In the genomic region with DNA sequence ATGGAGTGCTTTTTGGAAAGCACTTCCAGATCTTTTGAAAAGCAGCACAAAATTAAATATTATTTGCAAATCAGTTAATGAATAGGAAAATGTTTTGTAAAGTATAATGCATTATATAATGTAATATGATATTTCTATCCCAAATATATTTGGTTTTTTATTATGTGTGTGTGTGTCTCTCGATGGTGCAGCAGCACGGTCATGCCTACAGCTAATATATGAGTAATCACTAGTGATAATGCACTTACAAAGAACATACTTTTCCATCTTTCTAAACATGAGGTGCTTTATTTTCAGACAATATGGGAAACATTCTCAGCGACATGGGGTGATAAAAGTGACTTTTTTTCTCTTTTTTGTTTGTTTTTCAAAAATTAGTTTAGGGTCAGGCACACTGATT, we compare ENCODE assay signal across 10 cellular contexts. TPM values are rescaled to one million over a fixed set of nuclear protein-coding genes. Genes with fewer than 3 reads are reported as not detected.
DNase-seq lines count a peak whose midpoint lies in the region; ATAC-seq, FAIRE-seq and TF ChIP-seq lines count a peak whose summit lies in the region.
"Had no signal": no experiment of that assay in that cellular context is flagged by ENCODE, and none has a peak within 500 bp of the region (broad histone marks: within the 10 kb centered on the region; RNA-seq: fewer than 3 reads in every experiment).

No MANE protein-coding gene starts in this region.

- no peak for FAIRE-seq in keratinocyte (lab: Jason Lieb, UNC)

- H3K4me3 ChIP-seq in keratinocyte (ENCODE audit: control insufficient read depth in 2 of 3, extremely low read depth in 1 of 3, insufficient read depth in 2 of 3, low read depth in 1 of 3, low read length in 3 of 3) (peak overlapping the region; percentile 70 to 89 (median 85)), stomach smooth muscle (ENCODE audit: low read length in 2 of 2) (peak overlapping the region in 1 of 2 donors; percentile 88)

- H3K4me3 Mint-ChIP-seq in activated CD8-positive, alpha-beta memory T cell treated with anti-CD3 and anti-CD28 coated beads, Interleukin-2, amount 10 ng/mL, durations not matched to agents 7 days and 5 days = peak overlapping the region; percentile 77
- H3K4me3 Mint-ChIP-seq in activated T-helper 17 cell treated with anti-CD3 and anti-CD28 coated beads, Interleukin-2, amount 50 U/mL, for 72 hours = peak overlapping the region; percentile 89

- H3K27me3 ChIP-seq in keratinocyte (ENCODE audit: control insufficient read depth, extremely low read depth, insufficient read depth, low read length) = no peaks in the 10 kb centered on the region
- no peaks in the 10 kb centered on the region for H3K27me3 ChIP-seq in stomach smooth muscle (ENCODE audit: control insufficient read depth in 1 of 2, insufficient read depth in 2 of 2, low read length in 2 of 2)

- H3K9me3 Mint-ChIP-seq in activated CD8-positive, alpha-beta memory T cell treated with anti-CD3 and anti-CD28 coated beads, Interleukin-2, amount 10 ng/mL, durations not matched to agents 7 days and 5 days (ENCODE audit: low read depth) = no peaks in the 10 kb centered on the region
- no peaks in the 10 kb centered on the region for H3K9me3 Mint-ChIP-seq in activated T-helper 17 cell treated with anti-CD3 and anti-CD28 coated beads, Interleukin-2, amount 50 U/mL, for 72 hours

- no peak overlapping the region for H2AFZ ChIP-seq in keratinocyte (ENCODE audit: control insufficient read depth, low read length)

- no peaks in the 10 kb centered on the region for H3K9me3 ChIP-seq in keratinocyte (ENCODE audit: control insufficient read depth, low read depth, low read length)
- H3K9me3 ChIP-seq in stomach smooth muscle (ENCODE audit: control insufficient read depth in 2 of 2, low read length in 2 of 2) = no peaks in the 10 kb centered on the region

- CTCF ChIA-PET in activated CD8-positive, alpha-beta memory T cell treated with anti-CD3 and anti-CD28 coated beads, Interleukin-2, amount 10 ng/mL, durations not matched to agents 7 days and 5 days (lab: Charles Lee) = interaction anchor here (0.6 to 2.0 kb wide), 4 partner anchors 14 to 1172 kb away, joined by 3 to 4 read pairs (median 3); no protein-coding TSS in a partner anchor

- TF ChIP-seq CTCF in keratinocyte (optimal IDR thresholded peaks at IDR 0.05 in 1 of 3, IDR thresholded peaks at IDR 0.05 in 1 of 3, conservative IDR thresholded peaks at IDR 0.05 in 1 of 3; ENCODE audit: extremely low read depth in 1 of 3, insufficient read depth in 2 of 3, low read length in 3 of 3) = no peak

- H3K9ac ChIP-seq in keratinocyte (ENCODE audit: control insufficient read depth, extremely low read depth, insufficient read depth, low read length) (peak overlapping the region; percentile 96), stomach smooth muscle (ENCODE audit: low read length in 2 of 2) (no peak overlapping the region)

- H3K27ac Mint-ChIP-seq in activated CD8-positive, alpha-beta memory T cell treated with anti-CD3 and anti-CD28 coated beads, Interleukin-2, amount 10 ng/mL, durations not matched to agents 7 days and 5 days = peak overlapping the region; percentile 95
- no peak overlapping the region for H3K27ac Mint-ChIP-seq in activated T-helper 17 cell treated with anti-CD3 and anti-CD28 coated beads, Interleukin-2, amount 50 U/mL, for 72 hours

- dilution Hi-C loops in keratinocyte (cut with MboI; ENCODE audit: extremely low pct_ligation_motif_present, low sequenced_read_pairs) = no loop called here

- no peak for DNase-seq in activated CD8-positive, alpha-beta memory T cell treated with anti-CD3 and anti-CD28 coated beads, Interleukin-2, amount 10 ng/mL, durations not matched to agents 7 days and 5 days
- DNase-seq in activated CD8-positive, alpha-beta memory T cell treated with anti-CD3 and anti-CD28 coated beads, Interleukin-2, amount 50 U/mL, for 48 hours = no peak
- no peak for DNase-seq in keratinocyte (ENCODE audit: low read depth, low spot score)
- no peak for DNase-seq in activated effector memory CD4-positive, alpha-beta T cell treated with Interleukin-2 at 50 U/mL for 16 hours
- no peak for DNase-seq in nucleus accumbens (lab: John Stamatoyannopoulos, UW)
- DNase-seq: activated CD4-positive, alpha-beta T cell treated with anti-CD3 and anti-CD28 coated beads, Interleukin-2, amount 50 U/mL, for 4 hours; stimulated activated CD4-positive, alpha-beta T cell treated with anti-CD3 and anti-CD28 coated beads, Interleukin-4, amount 100 ng/mL, for 4 hours had no signal

- no peaks in the 10 kb centered on the region for H4K20me1 ChIP-seq in keratinocyte (ENCODE audit: control insufficient read depth, extremely low read depth, insufficient read depth, low read length)

- peaks cover 24% of the 10 kb centered on the region for H3K79me2 ChIP-seq in keratinocyte (ENCODE audit: control insufficient read depth, insufficient read depth, low read length)

- H3K36me3 ChIP-seq in keratinocyte (ENCODE audit: control insufficient read depth in 2 of 2, extremely low read depth in 1 of 2, insufficient read depth in 2 of 2, low read length in 2 of 2) (no peaks in the 10 kb centered on the region), stomach smooth muscle (ENCODE audit: control insufficient read depth in 2 of 2, insufficient read depth in 2 of 2, low read length in 2 of 2) (no peaks in the 10 kb centered on the region)

- H3K9me1 ChIP-seq in keratinocyte (ENCODE audit: control insufficient read depth, extremely low read depth, insufficient read depth, low read length) = no peaks in the 10 kb centered on the region

- ATAC-seq in activated CD8-positive, alpha-beta memory T cell treated with anti-CD3 and anti-CD28 coated beads, Interleukin-2, amount 10 ng/mL, durations not matched to agents 7 days and 5 days = no peak
- no peak for ATAC-seq in activated T-helper 17 cell treated with anti-CD3 and anti-CD28 coated beads, Interleukin-2, amount 50 U/mL, for 72 hours (replicated peaks)
- no peak for ATAC-seq in GM21367 (IDR thresholded peaks at IDR 0.05; ENCODE audit: unreplicated experiment)

- H3K4me2 ChIP-seq in keratinocyte (ENCODE audit: control insufficient read depth, extremely low read depth, insufficient read depth, low read depth, low read length) = peak overlapping the region; percentile 92

- H3K27me3 Mint-ChIP-seq in activated CD8-positive, alpha-beta memory T cell treated with anti-CD3 and anti-CD28 coated beads, Interleukin-2, amount 10 ng/mL, durations not matched to agents 7 days and 5 days = peaks cover 2% of the 10 kb centered on the region
- H3K27me3 Mint-ChIP-seq in activated T-helper 17 cell treated with anti-CD3 and anti-CD28 coated beads, Interleukin-2, amount 50 U/mL, for 72 hours = no peaks in the 10 kb centered on the region

- H3K27ac ChIP-seq in keratinocyte (ENCODE audit: control insufficient read depth, insufficient read depth, low read length) (peak overlapping the region; percentile 90), stomach smooth muscle (ENCODE audit: low read length) (peak overlapping the region; percentile 98)

- peaks cover 23% of the 10 kb centered on the region for H3K4me1 Mint-ChIP-seq in activated CD8-positive, alpha-beta memory T cell treated with anti-CD3 and anti-CD28 coated beads, Interleukin-2, amount 10 ng/mL, durations not matched to agents 7 days and 5 days
- H3K4me1 Mint-ChIP-seq in activated T-helper 17 cell treated with anti-CD3 and anti-CD28 coated beads, Interleukin-2, amount 50 U/mL, for 72 hours = peaks cover 25% of the 10 kb centered on the region

- H3K4me1 ChIP-seq in keratinocyte (ENCODE audit: control insufficient read depth, extremely low read depth, insufficient read depth, low read length) (peaks cover 27% of the 10 kb centered on the region), stomach smooth muscle (ENCODE audit: control insufficient read depth, insufficient read depth, low read length) (peaks cover 10% of the 10 kb centered on the region)

- H3K36me3 Mint-ChIP-seq in activated CD8-positive, alpha-beta memory T cell treated with anti-CD3 and anti-CD28 coated beads, Interleukin-2, amount 10 ng/mL, durations not matched to agents 7 days and 5 days = peaks cover 5% of the 10 kb centered on the region
- H3K36me3 Mint-ChIP-seq in activated T-helper 17 cell treated with anti-CD3 and anti-CD28 coated beads, Interleukin-2, amount 50 U/mL, for 72 hours (ENCODE audit: low read depth) = peaks cover 10% of the 10 kb centered on the region

RNA-seq across cellular contexts. Expression of a gene that starts 1.3 kb away (rescaled TPM):
- total RNA-seq in activated CD8-positive, alpha-beta memory T cell treated with anti-CD3 and anti-CD28 coated beads, Interleukin-2, amount 10 ng/mL, durations not matched to agents 7 days and 5 days = 10 to 100 TPM; 14.5 to 14.7 TPM
- 10 to 100 TPM; 11.2 to 12.3 TPM for total RNA-seq in activated T-helper 17 cell treated with anti-CD3 and anti-CD28 coated beads, Interleukin-2, amount 50 U/mL, for 72 hours
- 7.3 to 14.3 TPM (median 12.0 TPM) in 3 replicates for polyA plus RNA-seq in keratinocyte
- polyA plus RNA-seq in keratinocyte (2011; ENCODE audit: low read depth) = 63.5 TPM
- 3.5 and 8.3 TPM in 2 replicates for polyA plus RNA-seq in keratinocyte (2011; cell fraction: cytosol; rRNA removed)
- 13.5 and 24.4 TPM in 2 replicates for polyA plus RNA-seq in keratinocyte (2011; cell fraction: nucleus; rRNA removed)
- 10.9 and 11.0 TPM in 2 replicates for polyA plus RNA-seq in keratinocyte (2012; ENCODE audit: low replicate concordance)
- 1.2 to 35.0 TPM (median 9.6 TPM) in 3 replicates for polyA minus RNA-seq in keratinocyte
- 7.1 TPM for polyA minus RNA-seq in keratinocyte (2011; cell fraction: cytosol; rRNA and poly(A)+ RNA removed)
- 22.8 and 71.7 TPM in 2 replicates for polyA minus RNA-seq in keratinocyte (2011; cell fraction: nucleus; rRNA and poly(A)+ RNA removed)
